8 cellular contexts compared by ENCODE assay signal in genomic region chr3:195522254-195523023, GRCh38. TPM values are rescaled to one million over a fixed set of nuclear protein-coding genes. Genes with fewer than 3 reads are reported as not detected.
DNase-seq lines count a peak whose midpoint lies in the region; ATAC-seq and TF ChIP-seq lines count a peak whose summit lies in the region.

No MANE protein-coding gene starts in this region.

- H3K36me3 ChIP-seq in sigmoid colon: peaks cover 4 to 37% (median 9%) of the 10 kb centered on the region in 4 donors

- H3K9me3 Mint-ChIP-seq in activated T-cell treated with anti-CD3 and anti-CD28 coated beads, Interleukin-2, amount 50 U/mL, for 4 hours: no peaks in the 10 kb centered on the region

- H3K4me3 Mint-ChIP-seq in activated T-cell treated with anti-CD3 and anti-CD28 coated beads, Interleukin-2, amount 50 U/mL, for 4 hours: peak overlapping the region; percentile 3
- no peak overlapping the region for H3K4me3 Mint-ChIP-seq in T-helper 17 cell

- DNase-seq in activated T-cell treated with anti-CD3 and anti-CD28 coated beads, Interleukin-2, amount 50 U/mL, for 4 hours: no peak
- no peak for DNase-seq in activated T-cell treated with anti-CD3 and anti-CD28 coated beads, Interleukin-2, amount 50 U/mL, for 1 hour
- DNase-seq in M059J (ENCODE audit: low read depth) (peak; percentile 37), T-helper 17 cell (no peak), fibroblast of pulmonary artery (ENCODE audit: low read depth) (peak; percentile 65), sigmoid colon (no peak), ureter (ENCODE audit: low spot score) (no peak)
- no peak for DNase-seq in activated naive CD4-positive, alpha-beta T cell treated with anti-CD3 and anti-CD28 coated beads, Interleukin-2, amount 50 U/mL, for 16 hours

- peaks cover 38% of the 10 kb centered on the region for H3K4me1 Mint-ChIP-seq in activated T-cell treated with anti-CD3 and anti-CD28 coated beads, Interleukin-2, amount 50 U/mL, for 4 hours (ENCODE audit: low read depth)
- peaks cover 31% of the 10 kb centered on the region for H3K4me1 Mint-ChIP-seq in T-helper 17 cell

- WGBS in sigmoid colon, 2 donors: 55 to 64% methylated on average over 6 of the region's 6 CpGs

- H3K4me1 ChIP-seq in sigmoid colon: peaks cover 0 to 4% (median 0%) of the 10 kb centered on the region in 4 donors

- H3K27me3 ChIP-seq in sigmoid colon: no peaks in the 10 kb centered on the region

- peak; percentile 46 for TF ChIP-seq CTCF in fibroblast of pulmonary artery (IDR thresholded peaks at IDR 0.05; ENCODE audit: low read length, missing control alignments)
- TF ChIP-seq CTCF in sigmoid colon (IDR thresholded peaks at IDR 0.05): peak; percentile 29 to 80 (median 68)

- no peak for TF ChIP-seq EP300 in sigmoid colon (IDR thresholded peaks at IDR 0.05)

- H3K27ac Mint-ChIP-seq in T-helper 17 cell: peak overlapping the region; percentile 95

- ATAC-seq in activated T-cell treated with anti-CD3 and anti-CD28 coated beads, Interleukin-2, amount 50 U/mL, for 4 hours: no peak
- ATAC-seq in T-helper 17 cell: peak; percentile 35

- peaks cover 22% of the 10 kb centered on the region for H3K36me3 Mint-ChIP-seq in activated T-cell treated with anti-CD3 and anti-CD28 coated beads, Interleukin-2, amount 50 U/mL, for 4 hours (ENCODE audit: insufficient read depth)
- H3K36me3 Mint-ChIP-seq in T-helper 17 cell (ENCODE audit: low read depth): peaks cover 2% of the 10 kb centered on the region

- intact Hi-C loops in sigmoid colon (cut with DNase I): loop anchor here (1.0 to 5.0 kb wide), 3 partner anchors 80 to 850 kb away; partner anchors contain the start of genes ACAP2, LSG1 and XXYLT1

- TF ChIP-seq POLR2A in sigmoid colon (IDR thresholded peaks at IDR 0.05): no peak

- H3K27me3 Mint-ChIP-seq in activated T-cell treated with anti-CD3 and anti-CD28 coated beads, Interleukin-2, amount 50 U/mL, for 4 hours (ENCODE audit: low read depth): no peaks in the 10 kb centered on the region
- no peaks in the 10 kb centered on the region for H3K27me3 Mint-ChIP-seq in T-helper 17 cell

- H3K4me3 ChIP-seq in fibroblast of pulmonary artery (replicated peaks; ENCODE audit: low read depth, low read length) (no peak overlapping the region), sigmoid colon (no peak overlapping the region)

- H3K9me3 ChIP-seq in T-helper 17 cell (ENCODE audit: control insufficient read depth, low read length, poor library complexity, severe bottlenecking): no peaks in the 10 kb centered on the region
- no peaks in the 10 kb centered on the region for H3K9me3 ChIP-seq in sigmoid colon

- no peak overlapping the region for H3K27ac ChIP-seq in sigmoid colon

RNA-seq across cellular contexts. Expression of gene PPP1R2, which starts 20.7 kb away (rescaled TPM):
- 10 to 100 TPM; 73.2 to 91.7 (median 77.6) TPM for total RNA-seq in activated T-cell treated with anti-CD3 and anti-CD28 coated beads, Interleukin-2, amount 50 U/mL, for 4 hours
- 88.1 and 96.3 TPM in 2 replicates for total RNA-seq in M059J (2014; rRNA removed; shearing (Covaris generic))
- total RNA-seq in T-helper 17 cell: 100 to 1,000 TPM; 135 to 141 TPM
- total RNA-seq in sigmoid colon: 100 to 1,000 TPM in 1 of 4 donors, 10 to 100 TPM in 3; 69.9 to 126 (median 88.0) TPM
- polyA plus RNA-seq in sigmoid colon: 10 to 100 TPM; 30.6 to 33.5 (median 31.8) TPM
- 52.2 TPM for total RNA-seq in ureter

Comparison
In these comparisons a context has a peak if more than half of its experiments do, and no peak if none do; other contexts are left out.
1. DNase-seq: peak in M059J (single experiment) and fibroblast of pulmonary artery (single experiment); none in activated T-cell treated with anti-CD3 and anti-CD28 coated beads, Interleukin-2, amount 50 U/mL, for 4 hours (single experiment), activated T-cell treated with anti-CD3 and anti-CD28 coated beads, Interleukin-2, amount 50 U/mL, for 1 hour (single experiment), T-helper 17 cell (0 of 3), sigmoid colon (single experiment), ureter (single experiment) and activated naive CD4-positive, alpha-beta T cell treated with anti-CD3 and anti-CD28 coated beads, Interleukin-2, amount 50 U/mL, for 16 hours (single experiment).